ENCODE assay signal across 1 cellular context in the genomic region with DNA sequence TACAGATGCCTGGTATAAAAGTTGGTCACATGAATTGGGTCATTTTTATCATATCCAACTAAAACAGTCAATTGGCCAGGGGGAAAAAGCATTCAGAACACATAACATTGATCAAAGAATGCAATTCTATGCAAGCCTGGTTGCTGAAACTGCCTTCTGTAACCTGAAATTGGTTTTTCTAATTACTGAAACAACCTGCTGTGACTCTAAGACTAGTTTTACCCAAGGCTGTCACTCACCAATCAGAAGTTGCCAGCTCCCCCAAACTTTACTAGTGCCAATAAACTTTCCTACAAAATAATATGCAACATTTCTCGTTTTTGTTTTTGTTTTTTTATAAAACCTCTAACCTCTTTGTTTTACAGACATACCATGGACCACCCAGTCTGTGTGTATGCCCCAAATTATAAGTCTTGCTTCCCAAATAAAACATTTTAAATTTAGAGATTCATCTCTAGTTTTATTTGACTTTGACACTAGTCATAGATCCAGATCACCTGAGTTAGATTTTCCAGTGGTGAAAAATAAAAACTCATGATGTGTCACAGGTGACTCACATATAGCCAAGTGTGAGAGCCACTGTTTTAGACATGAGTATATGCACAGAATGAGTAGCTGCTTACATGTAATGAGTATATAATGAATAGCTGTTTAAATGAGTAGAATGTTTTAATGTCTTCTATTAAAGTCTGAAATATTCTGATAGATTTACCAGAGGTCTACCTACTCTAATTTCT.
TF ChIP-seq lines count a peak whose summit lies in the region.

No MANE protein-coding gene starts in this region.

TF ChIP-seq in K562, 482 proteins besides CTCF, POLR2A, EP300 and RAD21 (continued from another document):
- TF ChIP-seq, protein P1, sequence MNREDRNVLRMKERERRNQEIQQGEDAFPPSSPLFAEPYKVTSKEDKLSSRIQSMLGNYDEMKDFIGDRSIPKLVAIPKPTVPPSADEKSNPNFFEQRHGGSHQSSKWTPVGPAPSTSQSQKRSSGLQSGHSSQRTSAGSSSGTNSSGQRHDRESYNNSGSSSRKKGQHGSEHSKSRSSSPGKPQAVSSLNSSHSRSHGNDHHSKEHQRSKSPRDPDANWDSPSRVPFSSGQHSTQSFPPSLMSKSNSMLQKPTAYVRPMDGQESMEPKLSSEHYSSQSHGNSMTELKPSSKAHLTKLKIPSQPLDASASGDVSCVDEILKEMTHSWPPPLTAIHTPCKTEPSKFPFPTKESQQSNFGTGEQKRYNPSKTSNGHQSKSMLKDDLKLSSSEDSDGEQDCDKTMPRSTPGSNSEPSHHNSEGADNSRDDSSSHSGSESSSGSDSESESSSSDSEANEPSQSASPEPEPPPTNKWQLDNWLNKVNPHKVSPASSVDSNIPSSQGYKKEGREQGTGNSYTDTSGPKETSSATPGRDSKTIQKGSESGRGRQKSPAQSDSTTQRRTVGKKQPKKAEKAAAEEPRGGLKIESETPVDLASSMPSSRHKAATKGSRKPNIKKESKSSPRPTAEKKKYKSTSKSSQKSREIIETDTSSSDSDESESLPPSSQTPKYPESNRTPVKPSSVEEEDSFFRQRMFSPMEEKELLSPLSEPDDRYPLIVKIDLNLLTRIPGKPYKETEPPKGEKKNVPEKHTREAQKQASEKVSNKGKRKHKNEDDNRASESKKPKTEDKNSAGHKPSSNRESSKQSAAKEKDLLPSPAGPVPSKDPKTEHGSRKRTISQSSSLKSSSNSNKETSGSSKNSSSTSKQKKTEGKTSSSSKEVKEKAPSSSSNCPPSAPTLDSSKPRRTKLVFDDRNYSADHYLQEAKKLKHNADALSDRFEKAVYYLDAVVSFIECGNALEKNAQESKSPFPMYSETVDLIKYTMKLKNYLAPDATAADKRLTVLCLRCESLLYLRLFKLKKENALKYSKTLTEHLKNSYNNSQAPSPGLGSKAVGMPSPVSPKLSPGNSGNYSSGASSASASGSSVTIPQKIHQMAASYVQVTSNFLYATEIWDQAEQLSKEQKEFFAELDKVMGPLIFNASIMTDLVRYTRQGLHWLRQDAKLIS (CRISPR knock-in tag; IDR thresholded peaks at IDR 0.05), result no peak
- TF ChIP-seq, protein P2, sequence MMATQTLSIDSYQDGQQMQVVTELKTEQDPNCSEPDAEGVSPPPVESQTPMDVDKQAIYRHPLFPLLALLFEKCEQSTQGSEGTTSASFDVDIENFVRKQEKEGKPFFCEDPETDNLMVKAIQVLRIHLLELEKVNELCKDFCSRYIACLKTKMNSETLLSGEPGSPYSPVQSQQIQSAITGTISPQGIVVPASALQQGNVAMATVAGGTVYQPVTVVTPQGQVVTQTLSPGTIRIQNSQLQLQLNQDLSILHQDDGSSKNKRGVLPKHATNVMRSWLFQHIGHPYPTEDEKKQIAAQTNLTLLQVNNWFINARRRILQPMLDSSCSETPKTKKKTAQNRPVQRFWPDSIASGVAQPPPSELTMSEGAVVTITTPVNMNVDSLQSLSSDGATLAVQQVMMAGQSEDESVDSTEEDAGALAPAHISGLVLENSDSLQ (IDR thresholded peaks at IDR 0.05), result peak; percentile 50
- TF ChIP-seq CREM (IDR thresholded peaks at IDR 0.05; ENCODE audit: low read depth) (no peak), JUN (IDR thresholded peaks at IDR 0.05; ENCODE audit: borderline replicate concordance, low read depth, low read length) (peak; percentile 53; the same call in 1 of the 2 replicates), JUN (CRISPR knock-in tag; IDR thresholded peaks at IDR 0.05; ENCODE audit: borderline replicate concordance) (no peak), FOSL1 (tag; conservative IDR thresholded peaks at IDR 0.05) (peak; percentile 99), FOXA3 (CRISPR knock-in tag; conservative IDR thresholded peaks at IDR 0.05 in 1 of 2, IDR thresholded peaks at IDR 0.05 in 1 of 2) (no peak), PML (IDR thresholded peaks at IDR 0.05; ENCODE audit: low read length) (no peak), ETV6 (IDR thresholded peaks at IDR 0.05; ENCODE audit: borderline replicate concordance in 1 of 2, low read depth in 2 of 2, low read length in 1 of 2) (no peak), ETV6 (CRISPR knock-in tag; IDR thresholded peaks at IDR 0.05; ENCODE audit: borderline replicate concordance) (no peak), ZEB2 (IDR thresholded peaks at IDR 0.05) (peak; percentile 75; the same call in 1 of the 2 replicates)
- TF ChIP-seq, protein P3, sequence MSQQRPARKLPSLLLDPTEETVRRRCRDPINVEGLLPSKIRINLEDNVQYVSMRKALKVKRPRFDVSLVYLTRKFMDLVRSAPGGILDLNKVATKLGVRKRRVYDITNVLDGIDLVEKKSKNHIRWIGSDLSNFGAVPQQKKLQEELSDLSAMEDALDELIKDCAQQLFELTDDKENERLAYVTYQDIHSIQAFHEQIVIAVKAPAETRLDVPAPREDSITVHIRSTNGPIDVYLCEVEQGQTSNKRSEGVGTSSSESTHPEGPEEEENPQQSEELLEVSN (IDR thresholded peaks at IDR 0.05; ENCODE audit: borderline replicate concordance in 1 of 2, extremely low read depth in 1 of 2, insufficient read depth in 1 of 2, insufficient read length in 1 of 2, low read depth in 1 of 2, low read length in 1 of 2, poor library complexity in 1 of 2, severe bottlenecking in 1 of 2), result no peak
- TF ChIP-seq, protein P4, sequence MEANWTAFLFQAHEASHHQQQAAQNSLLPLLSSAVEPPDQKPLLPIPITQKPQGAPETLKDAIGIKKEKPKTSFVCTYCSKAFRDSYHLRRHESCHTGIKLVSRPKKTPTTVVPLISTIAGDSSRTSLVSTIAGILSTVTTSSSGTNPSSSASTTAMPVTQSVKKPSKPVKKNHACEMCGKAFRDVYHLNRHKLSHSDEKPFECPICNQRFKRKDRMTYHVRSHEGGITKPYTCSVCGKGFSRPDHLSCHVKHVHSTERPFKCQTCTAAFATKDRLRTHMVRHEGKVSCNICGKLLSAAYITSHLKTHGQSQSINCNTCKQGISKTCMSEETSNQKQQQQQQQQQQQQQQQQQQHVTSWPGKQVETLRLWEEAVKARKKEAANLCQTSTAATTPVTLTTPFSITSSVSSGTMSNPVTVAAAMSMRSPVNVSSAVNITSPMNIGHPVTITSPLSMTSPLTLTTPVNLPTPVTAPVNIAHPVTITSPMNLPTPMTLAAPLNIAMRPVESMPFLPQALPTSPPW (CRISPR knock-in tag; IDR thresholded peaks at IDR 0.05), result no peak
- TF ChIP-seq, protein P5, sequence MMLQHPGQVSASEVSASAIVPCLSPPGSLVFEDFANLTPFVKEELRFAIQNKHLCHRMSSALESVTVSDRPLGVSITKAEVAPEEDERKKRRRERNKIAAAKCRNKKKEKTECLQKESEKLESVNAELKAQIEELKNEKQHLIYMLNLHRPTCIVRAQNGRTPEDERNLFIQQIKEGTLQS (IDR thresholded peaks at IDR 0.05), result peak; percentile 61
- TF ChIP-seq, protein P5 (CRISPR knock-in tag; conservative IDR thresholded peaks at IDR 0.05), result no peak
TF ChIP-seq in K562: peak in this region for 5.
